26 cellular contexts compared by ENCODE assay signal in the genomic region with DNA sequence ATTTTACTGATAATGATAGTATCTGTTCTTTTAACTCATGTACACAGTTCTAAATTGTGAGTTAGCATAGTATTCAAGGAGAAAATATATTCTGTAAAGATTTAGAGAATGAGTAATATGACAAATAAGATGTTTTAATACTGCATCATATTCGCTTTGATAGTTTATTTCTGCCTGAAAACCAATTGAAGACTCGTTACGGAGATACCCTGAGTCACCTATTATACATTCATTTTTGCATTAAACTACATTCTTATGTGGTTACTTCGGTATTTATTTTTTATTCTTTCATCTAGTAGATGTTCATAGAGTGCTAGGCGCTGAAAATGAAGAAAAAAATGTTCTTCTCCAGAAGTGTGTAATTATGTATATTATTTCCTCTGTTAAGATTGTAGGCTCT. TPM values are rescaled to one million over a fixed set of nuclear protein-coding genes. Genes with fewer than 3 reads are reported as not detected.
DNase-seq lines count a peak whose midpoint lies in the region; ATAC-seq, FAIRE-seq and TF ChIP-seq lines count a peak whose summit lies in the region.
"Had no signal": no experiment of that assay in that cellular context is flagged by ENCODE, and none has a peak within 500 bp of the region (broad histone marks: within the 10 kb centered on the region; RNA-seq: fewer than 3 reads in every experiment).

No MANE protein-coding gene starts in this region.

- H3K9me3 Mint-ChIP-seq in natural killer cell treated with Interleukin-12 subunit alpha and Interleukin-12 subunit beta and Interleukin-15 and Interleukin-18, amount 100 ng/mL, for 72 hours, result no peaks in the 10 kb centered on the region
- H3K9me3 Mint-ChIP-seq: memory B cell, naive B cell had no signal

- intact Hi-C loops in A673 (cut with micrococcal nuclease; ENCODE audit: unreplicated experiment), result loop anchor here (10.0 kb wide), 1 partner anchor 208 kb away; no protein-coding TSS in a partner anchor

- no peak overlapping the region for H3K4me3 Mint-ChIP-seq in natural killer cell treated with Interleukin-12 subunit alpha and Interleukin-12 subunit beta and Interleukin-15 and Interleukin-18, amount 100 ng/mL, for 72 hours
- H3K4me3 Mint-ChIP-seq: memory B cell, naive B cell had no signal

- H3K4me3 ChIP-seq in A673 (ENCODE audit: low read depth, low read length, poor library complexity, severe bottlenecking) (no peak overlapping the region), fibroblast of mammary gland (ENCODE audit: control insufficient read depth, low read depth, low read length) (no peak overlapping the region)
- H3K4me3 ChIP-seq: MG63, ovary had no signal

- TF ChIP-seq POLR2A in H54 (IDR thresholded peaks at IDR 0.05; ENCODE audit: low read depth, low read length), result no peak

- POLR2A ChIA-PET in A673 (lab: Charles Lee; ENCODE audit: low non-redundant PET), result no interaction called here

- peak; percentile 11 for FAIRE-seq in H54 (lab: Jason Lieb, UNC)
- peak; percentile 62 for FAIRE-seq in TTC549 (lab: Jason Lieb, UNC)
- FAIRE-seq: GM12891 had no signal

- DNase-seq in A673 (ENCODE audit: low spot score) (no peak), H54 (ENCODE audit: insufficient read length, low spot score) (no peak), fibroblast of mammary gland (ENCODE audit: low read depth) (peak; percentile 75), NK-92 (lab: John Stamatoyannopoulos, UW; ENCODE audit: unreplicated experiment) (no peak), HUDEP-2 (lab: John Stamatoyannopoulos, UW; ENCODE audit: unreplicated experiment in 76 of 76) (no peak)
- DNase-seq in natural killer cell treated with Interleukin-12 subunit alpha and Interleukin-12 subunit beta and Interleukin-15 and Interleukin-18, amount 100 ng/mL, for 72 hours (ENCODE audit: low spot score), result no peak
- DNase-seq: 8988T; activated CD4-positive, alpha-beta T cell treated with anti-CD3 and anti-CD28 coated beads, Interleukin-2, amount 50 U/mL, for 4 hours; activated effector memory CD4-positive, alpha-beta T cell treated with Interleukin-2 at 50 U/mL for 16 hours; DMS 273 treated with DMSO at 0.1 percent for 48 hours; erythroblast; GDM1; MG63; naive B cell; NCI-H146; NCI-H526; ovary; right cardiac atrium; Right ventricle myocardium superior; stimulated activated CD4-positive, alpha-beta T cell treated with anti-CD3 and anti-CD28 coated beads, Interleukin-15, amount 100 ng/mL, for 24 hours; WERI-Rb-1 had no signal

- no peaks in the 10 kb centered on the region for H3K27me3 Mint-ChIP-seq in natural killer cell treated with Interleukin-12 subunit alpha and Interleukin-12 subunit beta and Interleukin-15 and Interleukin-18, amount 100 ng/mL, for 72 hours
- H3K27me3 Mint-ChIP-seq: memory B cell, naive B cell had no signal

- no peak for ATAC-seq in GM18498 (IDR thresholded peaks at IDR 0.05; ENCODE audit: unreplicated experiment)
- no peak for ATAC-seq in natural killer cell treated with Interleukin-12 subunit alpha and Interleukin-12 subunit beta and Interleukin-15 and Interleukin-18, amount 100 ng/mL, for 72 hours
- ATAC-seq: HCT116, right cardiac atrium had no signal

- H3K4me1 ChIP-seq in A673 (ENCODE audit: insufficient read depth, low read length, poor library complexity, severe bottlenecking), result peaks cover 23% of the 10 kb centered on the region

- H3K27ac Mint-ChIP-seq in natural killer cell treated with Interleukin-12 subunit alpha and Interleukin-12 subunit beta and Interleukin-15 and Interleukin-18, amount 100 ng/mL, for 72 hours, result no peak overlapping the region
- H3K27ac Mint-ChIP-seq: memory B cell, naive B cell had no signal

- BruUV-seq in A673 (replicated peaks; lab: Mats Ljungman, UMichigan), result no TSS peak

- peaks cover 72% of the 10 kb centered on the region for H3K36me3 ChIP-seq in A673 (ENCODE audit: insufficient read depth, low read length, poor library complexity, severe bottlenecking)
- H3K36me3 ChIP-seq: ovary had no signal

- no peaks in the 10 kb centered on the region for H3K27me3 ChIP-seq in A673 (replicated peaks; ENCODE audit: insufficient read depth, low read depth, low read length, poor library complexity)
- H3K27me3 ChIP-seq: MG63, ovary had no signal

- TF ChIP-seq CTCF in A673 (conservative IDR thresholded peaks at IDR 0.05; ENCODE audit: low read depth, low read length) (no peak), fibroblast of mammary gland (conservative IDR thresholded peaks at IDR 0.05; ENCODE audit: control insufficient read depth, insufficient read depth, low read depth, low read length) (no peak)

- peaks cover 16% of the 10 kb centered on the region for H3K36me3 Mint-ChIP-seq in natural killer cell treated with Interleukin-12 subunit alpha and Interleukin-12 subunit beta and Interleukin-15 and Interleukin-18, amount 100 ng/mL, for 72 hours

- peak overlapping the region; percentile 32 for H3K27ac ChIP-seq in A673 (ENCODE audit: low read depth, low read length, poor library complexity, severe bottlenecking)
- H3K27ac ChIP-seq: ovary, WERI-Rb-1 had no signal

- peaks cover 4 to 22% of the 10 kb centered on the region in 2 donors for H3K4me1 Mint-ChIP-seq in natural killer cell treated with Interleukin-12 subunit alpha and Interleukin-12 subunit beta and Interleukin-15 and Interleukin-18, amount 100 ng/mL, for 72 hours (ENCODE audit: low read depth in 2 of 2)

- no peaks in the 10 kb centered on the region for H3K9me3 ChIP-seq in A673 (ENCODE audit: low read depth, low read length, poor library complexity, severe bottlenecking)
- H3K9me3 ChIP-seq: MG63, ovary had no signal

- CTCF ChIA-PET in A673 (lab: Charles Lee), result interaction anchor here (0.6 kb wide), 2 partner anchors 453 to 466 kb away, joined by 3 to 7 read pairs; no protein-coding TSS in a partner anchor

RNA-seq across cellular contexts. Expression of gene UHMK1, which starts 5.3 kb away (rescaled TPM):
- total RNA-seq in A673 (2021), result 50.3 and 62.2 TPM in 2 replicates
- total RNA-seq in natural killer cell treated with Interleukin-12 subunit alpha and Interleukin-12 subunit beta and Interleukin-15 and Interleukin-18, amount 100 ng/mL, for 72 hours, result 10 to 100 TPM; 63.2 to 78.9 TPM

RNA-seq across cellular contexts. Expression of gene UAP1, which starts 58.6 kb away (rescaled TPM):
- total RNA-seq in A673 (2021), result 122 and 152 TPM in 2 replicates
- total RNA-seq in natural killer cell treated with Interleukin-12 subunit alpha and Interleukin-12 subunit beta and Interleukin-15 and Interleukin-18, amount 100 ng/mL, for 72 hours, result 10 to 100 TPM; 24.3 to 40.8 TPM
